Comparison of ENCODE assay signal across 1 cellular context in the genomic region with DNA sequence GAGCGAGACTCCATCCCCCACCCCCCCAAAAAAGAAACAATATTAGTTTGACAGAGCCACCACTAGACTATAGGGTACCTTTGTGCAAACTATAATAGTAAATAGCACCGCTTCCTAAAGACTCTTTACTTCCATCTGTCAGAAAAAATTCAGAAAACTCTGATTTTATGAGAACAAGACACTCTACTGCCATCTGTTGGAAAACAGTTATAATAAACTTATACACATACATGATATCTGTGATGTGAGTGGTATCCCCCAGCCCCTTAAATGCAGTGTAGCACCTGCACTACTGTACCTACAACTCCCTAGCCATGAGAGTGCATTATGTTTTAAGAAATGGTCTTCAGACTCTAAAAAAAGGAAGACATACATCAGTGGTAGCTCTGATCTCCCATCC.
TF ChIP-seq lines count a peak whose summit lies in the region.

No MANE protein-coding gene starts in this region.

TF ChIP-seq in GM12878, 131 proteins besides CTCF, POLR2A, EP300 and RAD21 (continued from another document):
- TF ChIP-seq, protein P1, sequence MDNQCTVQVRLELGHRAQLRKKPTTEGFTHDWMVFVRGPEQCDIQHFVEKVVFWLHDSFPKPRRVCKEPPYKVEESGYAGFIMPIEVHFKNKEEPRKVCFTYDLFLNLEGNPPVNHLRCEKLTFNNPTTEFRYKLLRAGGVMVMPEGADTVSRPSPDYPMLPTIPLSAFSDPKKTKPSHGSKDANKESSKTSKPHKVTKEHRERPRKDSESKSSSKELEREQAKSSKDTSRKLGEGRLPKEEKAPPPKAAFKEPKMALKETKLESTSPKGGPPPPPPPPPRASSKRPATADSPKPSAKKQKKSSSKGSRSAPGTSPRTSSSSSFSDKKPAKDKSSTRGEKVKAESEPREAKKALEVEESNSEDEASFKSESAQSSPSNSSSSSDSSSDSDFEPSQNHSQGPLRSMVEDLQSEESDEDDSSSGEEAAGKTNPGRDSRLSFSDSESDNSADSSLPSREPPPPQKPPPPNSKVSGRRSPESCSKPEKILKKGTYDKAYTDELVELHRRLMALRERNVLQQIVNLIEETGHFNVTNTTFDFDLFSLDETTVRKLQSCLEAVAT (IDR thresholded peaks at IDR 0.05) = no peak
- no peak for TF ChIP-seq IKZF1 (conservative IDR thresholded peaks at IDR 0.05)
- TF ChIP-seq RAD51 (IDR thresholded peaks at IDR 0.05) = no peak
- no peak for TF ChIP-seq TCF12 (IDR thresholded peaks at IDR 0.05; ENCODE audit: low read depth, low read length)
- no peak for TF ChIP-seq BMI1 (IDR thresholded peaks at IDR 0.05; ENCODE audit: borderline replicate concordance)
- TF ChIP-seq, protein P2, sequence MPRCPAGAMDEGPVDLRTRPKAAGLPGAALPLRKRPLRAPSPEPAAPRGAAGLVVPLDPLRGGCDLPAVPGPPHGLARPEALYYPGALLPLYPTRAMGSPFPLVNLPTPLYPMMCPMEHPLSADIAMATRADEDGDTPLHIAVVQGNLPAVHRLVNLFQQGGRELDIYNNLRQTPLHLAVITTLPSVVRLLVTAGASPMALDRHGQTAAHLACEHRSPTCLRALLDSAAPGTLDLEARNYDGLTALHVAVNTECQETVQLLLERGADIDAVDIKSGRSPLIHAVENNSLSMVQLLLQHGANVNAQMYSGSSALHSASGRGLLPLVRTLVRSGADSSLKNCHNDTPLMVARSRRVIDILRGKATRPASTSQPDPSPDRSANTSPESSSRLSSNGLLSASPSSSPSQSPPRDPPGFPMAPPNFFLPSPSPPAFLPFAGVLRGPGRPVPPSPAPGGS (IDR thresholded peaks at IDR 0.05; ENCODE audit: borderline replicate concordance, insufficient read depth, low read depth, low read length, poor library complexity, severe bottlenecking) = no peak
- no peak for TF ChIP-seq PAX5 (IDR thresholded peaks at IDR 0.05; ENCODE audit: borderline replicate concordance, low read depth, low read length)
TF ChIP-seq in GM12878: peak in this region for 0.
